In the genomic region with DNA sequence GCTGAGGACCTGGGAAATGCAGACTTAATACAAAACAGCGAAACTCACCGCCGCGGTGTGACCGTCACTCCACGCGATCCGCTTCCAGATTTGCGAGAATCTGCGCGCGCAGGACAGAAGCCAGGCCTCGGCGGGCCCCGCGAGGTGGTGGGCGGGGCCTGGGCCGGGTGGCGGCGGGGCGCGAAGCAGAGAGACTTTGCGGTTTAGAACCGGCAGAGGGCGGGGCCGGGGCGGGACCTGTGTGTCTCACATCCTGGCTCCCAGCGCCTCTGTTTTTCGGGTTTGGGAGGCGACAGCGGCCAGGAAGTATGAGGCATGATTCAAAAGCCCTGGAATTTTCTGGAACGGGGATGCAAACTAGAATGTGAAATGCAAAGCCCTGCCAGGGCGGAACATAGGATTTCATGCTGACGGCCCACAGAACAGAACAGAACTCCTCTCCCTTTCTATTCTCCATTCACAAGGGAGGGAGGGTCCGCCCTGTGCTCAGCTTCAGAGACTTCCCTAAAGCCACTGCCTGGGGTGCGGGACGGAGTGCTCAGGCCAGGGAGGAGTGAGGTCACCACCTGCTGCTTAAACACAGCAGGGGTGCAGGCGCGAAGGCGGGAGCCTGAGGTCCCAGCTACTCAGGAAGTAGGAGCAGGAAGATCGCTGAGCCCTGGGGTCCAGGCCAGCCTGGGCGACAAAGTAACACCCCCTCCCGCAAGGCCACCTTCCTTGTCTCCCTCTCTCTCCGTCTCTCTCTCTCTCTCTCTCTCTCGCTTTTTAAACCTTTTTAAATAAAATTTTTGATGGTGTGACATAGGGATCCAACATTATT, we compare ENCODE assay signal across 1 cellular context.
TF ChIP-seq lines count a peak whose summit lies in the region.

No MANE protein-coding gene starts in this region.

TF ChIP-seq in Ishikawa, 13 proteins besides CTCF, POLR2A, EP300 and RAD21 (continued from another document):
- TF ChIP-seq, protein P1, sequence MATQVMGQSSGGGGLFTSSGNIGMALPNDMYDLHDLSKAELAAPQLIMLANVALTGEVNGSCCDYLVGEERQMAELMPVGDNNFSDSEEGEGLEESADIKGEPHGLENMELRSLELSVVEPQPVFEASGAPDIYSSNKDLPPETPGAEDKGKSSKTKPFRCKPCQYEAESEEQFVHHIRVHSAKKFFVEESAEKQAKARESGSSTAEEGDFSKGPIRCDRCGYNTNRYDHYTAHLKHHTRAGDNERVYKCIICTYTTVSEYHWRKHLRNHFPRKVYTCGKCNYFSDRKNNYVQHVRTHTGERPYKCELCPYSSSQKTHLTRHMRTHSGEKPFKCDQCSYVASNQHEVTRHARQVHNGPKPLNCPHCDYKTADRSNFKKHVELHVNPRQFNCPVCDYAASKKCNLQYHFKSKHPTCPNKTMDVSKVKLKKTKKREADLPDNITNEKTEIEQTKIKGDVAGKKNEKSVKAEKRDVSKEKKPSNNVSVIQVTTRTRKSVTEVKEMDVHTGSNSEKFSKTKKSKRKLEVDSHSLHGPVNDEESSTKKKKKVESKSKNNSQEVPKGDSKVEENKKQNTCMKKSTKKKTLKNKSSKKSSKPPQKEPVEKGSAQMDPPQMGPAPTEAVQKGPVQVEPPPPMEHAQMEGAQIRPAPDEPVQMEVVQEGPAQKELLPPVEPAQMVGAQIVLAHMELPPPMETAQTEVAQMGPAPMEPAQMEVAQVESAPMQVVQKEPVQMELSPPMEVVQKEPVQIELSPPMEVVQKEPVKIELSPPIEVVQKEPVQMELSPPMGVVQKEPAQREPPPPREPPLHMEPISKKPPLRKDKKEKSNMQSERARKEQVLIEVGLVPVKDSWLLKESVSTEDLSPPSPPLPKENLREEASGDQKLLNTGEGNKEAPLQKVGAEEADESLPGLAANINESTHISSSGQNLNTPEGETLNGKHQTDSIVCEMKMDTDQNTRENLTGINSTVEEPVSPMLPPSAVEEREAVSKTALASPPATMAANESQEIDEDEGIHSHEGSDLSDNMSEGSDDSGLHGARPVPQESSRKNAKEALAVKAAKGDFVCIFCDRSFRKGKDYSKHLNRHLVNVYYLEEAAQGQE (IDR thresholded peaks at IDR 0.05; ENCODE audit: low read depth), result no peak
- TF ChIP-seq, protein P2, sequence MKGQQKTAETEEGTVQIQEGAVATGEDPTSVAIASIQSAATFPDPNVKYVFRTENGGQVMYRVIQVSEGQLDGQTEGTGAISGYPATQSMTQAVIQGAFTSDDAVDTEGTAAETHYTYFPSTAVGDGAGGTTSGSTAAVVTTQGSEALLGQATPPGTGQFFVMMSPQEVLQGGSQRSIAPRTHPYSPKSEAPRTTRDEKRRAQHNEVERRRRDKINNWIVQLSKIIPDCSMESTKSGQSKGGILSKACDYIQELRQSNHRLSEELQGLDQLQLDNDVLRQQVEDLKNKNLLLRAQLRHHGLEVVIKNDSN (IDR thresholded peaks at IDR 0.05), result no peak
